8 cellular contexts compared by ENCODE assay signal in the genomic region with DNA sequence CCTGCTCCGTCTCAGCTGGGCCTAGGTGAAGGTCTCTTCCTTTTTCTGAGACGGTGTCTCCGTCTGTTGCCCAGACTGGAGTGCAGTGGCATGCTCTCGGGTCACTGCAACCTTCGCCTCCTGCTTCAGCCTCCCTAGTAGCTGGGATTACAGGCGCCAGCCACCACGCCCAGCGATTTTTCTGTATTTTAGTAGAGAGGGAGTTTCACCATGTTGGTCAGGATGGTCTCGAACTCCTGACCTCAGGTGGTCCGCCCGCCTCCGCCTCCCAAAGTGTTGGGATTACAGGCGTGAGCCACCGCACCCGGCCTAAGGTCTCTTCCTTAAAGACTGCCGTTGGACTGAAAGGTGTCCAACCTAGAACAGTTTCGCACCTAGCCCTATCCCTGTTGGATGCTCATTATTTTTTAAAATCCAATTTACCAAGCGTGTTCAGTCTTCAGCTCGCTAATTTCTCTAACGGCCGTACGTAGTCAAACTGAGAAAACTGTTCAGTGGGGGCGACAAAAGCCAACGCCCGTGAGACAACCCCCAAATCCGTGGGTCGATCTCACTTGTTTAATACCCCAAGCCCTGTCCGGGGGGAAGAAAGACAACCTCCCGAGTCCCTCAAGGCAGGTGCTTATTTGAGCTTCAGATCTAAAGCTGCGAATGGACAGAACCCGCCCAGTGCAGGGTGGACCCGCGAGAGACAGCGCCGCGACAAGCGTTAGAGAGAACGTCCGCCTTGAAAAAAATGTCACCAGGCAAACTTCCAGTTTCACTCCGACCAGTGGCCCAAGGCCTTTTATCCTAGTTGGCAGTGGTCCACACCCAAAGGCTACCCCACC. TPM values are rescaled to one million over a fixed set of nuclear protein-coding genes. Genes with fewer than 3 reads are reported as not detected.
A peak's percentile ranks its signal among the peaks of the same experiment; 100 is the strongest.
DNase-seq lines count a peak whose midpoint lies in the region; ATAC-seq, FAIRE-seq and TF ChIP-seq lines count a peak whose summit lies in the region.

No MANE protein-coding gene starts in this region.

- no peaks in the 10 kb centered on the region for H3K36me3 ChIP-seq in keratinocyte (ENCODE audit: control insufficient read depth in 2 of 2, extremely low read depth in 1 of 2, insufficient read depth in 2 of 2, low read length in 2 of 2)
- H3K36me3 ChIP-seq in testis (ENCODE audit: low read depth, missing control alignments) = no peaks in the 10 kb centered on the region

- H4K20me1 ChIP-seq in keratinocyte (ENCODE audit: control insufficient read depth, extremely low read depth, insufficient read depth, low read length) = no peaks in the 10 kb centered on the region

- H3K4me3 ChIP-seq in keratinocyte (ENCODE audit: control insufficient read depth in 2 of 3, extremely low read depth in 1 of 3, insufficient read depth in 2 of 3, low read depth in 1 of 3, low read length in 3 of 3) = peak overlapping the region; percentile 86 to 89 (median 89)
- H3K4me3 ChIP-seq in testis = peak overlapping the region; percentile 95 to 98

- no peak for FAIRE-seq in keratinocyte (lab: Jason Lieb, UNC)

- no peaks in the 10 kb centered on the region for H3K9me1 ChIP-seq in keratinocyte (ENCODE audit: control insufficient read depth, extremely low read depth, insufficient read depth, low read length)

- peak overlapping the region; percentile 86 to 94 for H3K4me3 Mint-ChIP-seq in CD14-positive monocyte
- peak overlapping the region; percentile 96 for H3K4me3 Mint-ChIP-seq in activated naive CD8-positive, alpha-beta T cell

- H3K36me3 Mint-ChIP-seq in CD14-positive monocyte = peaks cover 9 to 17% of the 10 kb centered on the region in 2 donors
- H3K36me3 Mint-ChIP-seq in activated naive CD8-positive, alpha-beta T cell = peaks cover 6% of the 10 kb centered on the region

- H3K4me1 ChIP-seq in keratinocyte (ENCODE audit: control insufficient read depth, extremely low read depth, insufficient read depth, low read length) (peaks cover 16% of the 10 kb centered on the region), testis (no peaks in the 10 kb centered on the region)

- H3K9me3 ChIP-seq in keratinocyte (ENCODE audit: control insufficient read depth, low read depth, low read length) (no peaks in the 10 kb centered on the region), testis (no peaks in the 10 kb centered on the region)

- intact Hi-C loops in CD14-positive monocyte (cut with micrococcal nuclease) = loop anchor here in 1 of 2 donors (1.0 to 2.0 kb wide), 2 partner anchors 10 to 26 kb away; a partner anchor contains a TSS
- intact Hi-C loops in testis (cut with DNase I; ENCODE audit: low total_unique reads) = no loop called here

- no peak for TF ChIP-seq CTCF in CD14-positive monocyte (IDR thresholded peaks at IDR 0.05)
- no peak for TF ChIP-seq CTCF in keratinocyte (optimal IDR thresholded peaks at IDR 0.05 in 1 of 3, IDR thresholded peaks at IDR 0.05 in 1 of 3, conservative IDR thresholded peaks at IDR 0.05 in 1 of 3; ENCODE audit: extremely low read depth in 1 of 3, insufficient read depth in 2 of 3, low read length in 3 of 3)
- no peak for TF ChIP-seq CTCF in testis (IDR thresholded peaks at IDR 0.05)

- TF ChIP-seq POLR2A in testis (IDR thresholded peaks at IDR 0.05) = no peak

- no peaks in the 10 kb centered on the region for H3K27me3 Mint-ChIP-seq in CD14-positive monocyte (ENCODE audit: low read depth in 3 of 3)
- H3K27me3 Mint-ChIP-seq in activated naive CD8-positive, alpha-beta T cell = no peaks in the 10 kb centered on the region

- H3K27ac ChIP-seq in keratinocyte (ENCODE audit: control insufficient read depth, insufficient read depth, low read length) (peak overlapping the region; percentile 99), testis (peak overlapping the region; percentile 98)

- H2AFZ ChIP-seq in keratinocyte (ENCODE audit: control insufficient read depth, low read length) = peak overlapping the region; percentile 84

- peak overlapping the region; percentile 88 for H3K9ac ChIP-seq in keratinocyte (ENCODE audit: control insufficient read depth, extremely low read depth, insufficient read depth, low read length)

- ATAC-seq in HG02610 (IDR thresholded peaks at IDR 0.05; ENCODE audit: unreplicated experiment) = peak; percentile 15

- no peaks in the 10 kb centered on the region for H3K9me3 Mint-ChIP-seq in CD14-positive monocyte
- H3K9me3 Mint-ChIP-seq in activated naive CD8-positive, alpha-beta T cell (ENCODE audit: low read depth) = no peaks in the 10 kb centered on the region

- H3K27me3 ChIP-seq in keratinocyte (ENCODE audit: control insufficient read depth, extremely low read depth, insufficient read depth, low read length) (no peaks in the 10 kb centered on the region), testis (no peaks in the 10 kb centered on the region)

- dilution Hi-C loops in keratinocyte (cut with MboI; ENCODE audit: extremely low pct_ligation_motif_present, low sequenced_read_pairs) = no loop called here

- peak overlapping the region; percentile 89 for H3K4me2 ChIP-seq in keratinocyte (ENCODE audit: control insufficient read depth, extremely low read depth, insufficient read depth, low read depth, low read length)

- H3K4me1 Mint-ChIP-seq in CD14-positive monocyte = peaks cover 46% of the 10 kb centered on the region
- peaks cover 35% of the 10 kb centered on the region for H3K4me1 Mint-ChIP-seq in activated naive CD8-positive, alpha-beta T cell (ENCODE audit: low read depth)

- H3K27ac Mint-ChIP-seq in CD14-positive monocyte = peak overlapping the region; percentile 99 to 100 (median 100)
- peak overlapping the region; percentile 100 for H3K27ac Mint-ChIP-seq in activated naive CD8-positive, alpha-beta T cell

- H3K79me2 ChIP-seq in keratinocyte (ENCODE audit: control insufficient read depth, insufficient read depth, low read length) = peaks cover 33% of the 10 kb centered on the region

- WGBS in testis, 2 donors = 29 to 31% methylated on average over 38 to 40 of the region's 40 CpGs

- no peak for DNase-seq in CD14-positive monocyte (ENCODE audit: low spot score)
- DNase-seq in keratinocyte (ENCODE audit: low read depth, low spot score) = no peak
- DNase-seq in testis = peak; percentile 21
- DNase-seq in DMS 273 (lab: John Stamatoyannopoulos, UW; ENCODE audit: unreplicated experiment) = no peak
- no peak for DNase-seq in cerebellum (ENCODE audit: low spot score)
- DNase-seq in hepatic stellate cell (ENCODE audit: low spot score) = no peak

RNA-seq across cellular contexts. Expression of a gene that starts 1.0 kb away (rescaled TPM):
- polyA plus RNA-seq in CD14-positive monocyte = 10 to 100 TPM in 1 of 2 donors, 1 to 10 TPM in 1; 9.4 to 12.3 TPM
- polyA plus RNA-seq in keratinocyte = 60.8 to 77.0 TPM (median 61.9 TPM) in 3 replicates
- 29.8 TPM for polyA plus RNA-seq in keratinocyte (2011; ENCODE audit: low read depth)
- 44.6 and 75.2 TPM in 2 replicates for polyA plus RNA-seq in keratinocyte (2011; cell fraction: cytosol; rRNA removed)
- 83.6 and 108 TPM in 2 replicates for polyA plus RNA-seq in keratinocyte (2011; cell fraction: nucleus; rRNA removed)
- polyA plus RNA-seq in keratinocyte (2012; ENCODE audit: low replicate concordance) = 50.3 and 54.7 TPM in 2 replicates
- polyA minus RNA-seq in keratinocyte = 31.5 to 73.8 TPM (median 53.2 TPM) in 3 replicates
- polyA minus RNA-seq in keratinocyte (2011; cell fraction: cytosol; rRNA and poly(A)+ RNA removed) = 62.2 TPM
- polyA minus RNA-seq in keratinocyte (2011; cell fraction: nucleus; rRNA and poly(A)+ RNA removed) = 59.6 and 108 TPM in 2 replicates
- 10 to 100 TPM; 39.7 to 48.7 TPM for total RNA-seq in testis
- polyA plus RNA-seq in testis (ENCODE audit: insufficient read depth, low read depth, low replicate concordance) = 26.0 TPM
- total RNA-seq in cerebellum = 45.1 TPM

RNA-seq across cellular contexts. Expression of a gene that starts 25.9 kb away (rescaled TPM):
- polyA plus RNA-seq in CD14-positive monocyte = 100 to 1,000 TPM; 398 to 427 TPM
- 44.0 to 72.8 TPM (median 46.2 TPM) in 3 replicates for polyA plus RNA-seq in keratinocyte
- polyA plus RNA-seq in keratinocyte (2011; ENCODE audit: low read depth) = 52.8 TPM
- 58.1 and 67.4 TPM in 2 replicates for polyA plus RNA-seq in keratinocyte (2011; cell fraction: cytosol; rRNA removed)
- polyA plus RNA-seq in keratinocyte (2011; cell fraction: nucleus; rRNA removed) = 71.4 and 90.1 TPM in 2 replicates
- polyA plus RNA-seq in keratinocyte (2012; ENCODE audit: low replicate concordance) = 34.0 and 52.2 TPM in 2 replicates
- 92.9 to 153 TPM (median 123 TPM) in 3 replicates for polyA minus RNA-seq in keratinocyte
- 42.6 TPM for polyA minus RNA-seq in keratinocyte (2011; cell fraction: cytosol; rRNA and poly(A)+ RNA removed)
- 34.7 and 46.8 TPM in 2 replicates for polyA minus RNA-seq in keratinocyte (2011; cell fraction: nucleus; rRNA and poly(A)+ RNA removed)
- 10 to 100 TPM; 18.7 to 22.3 TPM for total RNA-seq in testis
- polyA plus RNA-seq in testis (ENCODE audit: insufficient read depth, low read depth, low replicate concordance) = 30.1 TPM
- total RNA-seq in cerebellum = 3.4 TPM

RNA-seq across cellular contexts. Expression of a gene that starts 27.4 kb away (rescaled TPM):
- polyA plus RNA-seq in CD14-positive monocyte (100 to 1,000 TPM; 123 to 133 TPM), keratinocyte (81.4 to 125 TPM (median 85.3 TPM) in 3 replicates), testis (ENCODE audit: insufficient read depth, low read depth, low replicate concordance) (50.7 TPM)
- polyA plus RNA-seq in keratinocyte (2011; ENCODE audit: low read depth) = 29.4 TPM
- polyA plus RNA-seq in keratinocyte (2011; cell fraction: cytosol; rRNA removed) = 62.3 and 109 TPM in 2 replicates
- 152 and 169 TPM in 2 replicates for polyA plus RNA-seq in keratinocyte (2011; cell fraction: nucleus; rRNA removed)
- polyA plus RNA-seq in keratinocyte (2012; ENCODE audit: low replicate concordance) = 47.3 and 77.6 TPM in 2 replicates
- 58.6 to 84.3 TPM (median 73.0 TPM) in 3 replicates for polyA minus RNA-seq in keratinocyte
- 81.5 TPM for polyA minus RNA-seq in keratinocyte (2011; cell fraction: cytosol; rRNA and poly(A)+ RNA removed)
- polyA minus RNA-seq in keratinocyte (2011; cell fraction: nucleus; rRNA and poly(A)+ RNA removed) = 42.1 and 47.1 TPM in 2 replicates
- total RNA-seq in testis (10 to 100 TPM; 58.3 to 60.9 TPM), cerebellum (22.4 TPM)
